In genomic region chr22:42974223-42974622, GRCh38 we compare ENCODE assay signal across 32 cellular contexts. TPM values are rescaled to one million over a fixed set of nuclear protein-coding genes. Genes with fewer than 3 reads are reported as not detected.
A peak's percentile ranks its signal among the peaks of the same experiment; 100 is the strongest.
DNase-seq lines count a peak whose midpoint lies in the region; ATAC-seq, FAIRE-seq and TF ChIP-seq lines count a peak whose summit lies in the region.
"Had no signal": no experiment of that assay in that cellular context is flagged by ENCODE, and none has a peak within 500 bp of the region (broad histone marks: within the 10 kb centered on the region; RNA-seq: fewer than 3 reads in every experiment).

No MANE protein-coding gene starts in this region.

- no peak overlapping the region for H3K9ac ChIP-seq in mammary epithelial cell (ENCODE audit: insufficient read depth, low read length)

- no peak for ATAC-seq in central memory CD8-positive, alpha-beta T cell (replicated peaks; ENCODE audit: extremely low read depth, poor library complexity, severe bottlenecking)
- ATAC-seq in pancreas (peak in 3 of 4 donors; percentile 21 to 27 (median 27)), esophagus mucosa (no peak), HG03521 (IDR thresholded peaks at IDR 0.05; ENCODE audit: unreplicated experiment) (no peak)
- ATAC-seq: A549, PC-3 had no signal

- TF ChIP-seq CTCF in breast epithelium (IDR thresholded peaks at IDR 0.05): no peak
- no peak for TF ChIP-seq CTCF in mammary epithelial cell (conservative IDR thresholded peaks at IDR 0.05 in 1 of 2, IDR thresholded peaks at IDR 0.05 in 1 of 2; ENCODE audit: extremely low read depth in 1 of 2, insufficient read depth in 1 of 2, low read depth in 1 of 2, low read length in 2 of 2)
- no peak for TF ChIP-seq CTCF in pancreas (IDR thresholded peaks at IDR 0.05)

- H3K79me2 ChIP-seq in mammary epithelial cell (ENCODE audit: insufficient read depth, low read length): peaks cover 81% of the 10 kb centered on the region

- intact Hi-C loops in breast epithelium (cut with DNase I; ENCODE audit: low total_unique reads) (no loop called here), mammary epithelial cell (cut with micrococcal nuclease) (no loop called here), pancreas (cut with DNase I) (no loop called here)

- in situ Hi-C loops in mammary epithelial cell (cut with MboI; ENCODE audit: low sequenced_read_pairs in 2 of 2): no loop called here

- H3K27ac ChIP-seq in breast epithelium (peak overlapping the region; percentile 33 to 49), mammary epithelial cell (ENCODE audit: insufficient read depth, low read depth, low read length) (no peak overlapping the region), pancreas (peak overlapping the region in 1 of 4 donors; percentile 54)
- H3K27ac ChIP-seq: right atrium auricular region, SK-N-MC had no signal

- WGBS in mammary epithelial cell (ENCODE audit: low coverage, missing lambda C conversion rate): 93% methylated on average over 3 of the region's 3 CpGs
- WGBS in pancreas, 2 donors: 44 to 54% methylated on average over 3 of the region's 3 CpGs

- H3K27me3 Mint-ChIP-seq in central memory CD8-positive, alpha-beta T cell: no peaks in the 10 kb centered on the region
- H3K27me3 Mint-ChIP-seq: activated B cell treated with CpG ODN at 0.5 μM for 24 hours; activated naive CD8-positive, alpha-beta T cell; CD8-positive, alpha-beta memory T cell had no signal

- H3K36me3 ChIP-seq in breast epithelium: no peaks in the 10 kb centered on the region
- H3K36me3 ChIP-seq in mammary epithelial cell (ENCODE audit: insufficient read depth, low read length): no peaks in the 10 kb centered on the region
- H3K36me3 ChIP-seq in pancreas: no peaks in the 10 kb centered on the region
- H3K36me3 ChIP-seq: right atrium auricular region had no signal

- H3K4me2 ChIP-seq in mammary epithelial cell (ENCODE audit: insufficient read depth, low read depth, low read length): no peak overlapping the region
- H3K4me2 ChIP-seq: A549 had no signal

- dilution Hi-C loops in mammary epithelial cell (cut with HindIII; ENCODE audit: low sequenced_read_pairs): loop anchor here (5.0 kb wide), 1 partner anchor 52 kb away; no protein-coding TSS in a partner anchor

- H2AFZ ChIP-seq in mammary epithelial cell (ENCODE audit: low read depth, low read length): no peak overlapping the region

- H3K27me3 ChIP-seq in breast epithelium (no peaks in the 10 kb centered on the region), mammary epithelial cell (ENCODE audit: insufficient read depth, low read length) (no peaks in the 10 kb centered on the region), pancreas (no peaks in the 10 kb centered on the region)
- H3K27me3 ChIP-seq: right atrium auricular region had no signal

- no peaks in the 10 kb centered on the region for H3K9me3 ChIP-seq in breast epithelium
- H3K9me3 ChIP-seq in mammary epithelial cell (replicated peaks; ENCODE audit: insufficient read depth, low read length): no peaks in the 10 kb centered on the region
- H3K9me3 ChIP-seq in pancreas: no peaks in the 10 kb centered on the region
- H3K9me3 ChIP-seq: A549, right atrium auricular region had no signal

- H3K36me3 Mint-ChIP-seq in central memory CD8-positive, alpha-beta T cell (ENCODE audit: insufficient read depth): peaks cover 2% of the 10 kb centered on the region

- H3K4me3 Mint-ChIP-seq in central memory CD8-positive, alpha-beta T cell: no peak overlapping the region
- H3K4me3 Mint-ChIP-seq: activated B cell treated with CpG ODN at 0.5 μM for 24 hours; activated naive CD8-positive, alpha-beta T cell; CD8-positive, alpha-beta memory T cell had no signal

- DNase-seq in breast epithelium (ENCODE audit: low spot score in 2 of 2): no peak
- no peak for DNase-seq in mammary epithelial cell
- no peak for DNase-seq in central memory CD8-positive, alpha-beta T cell (ENCODE audit: low spot score in 2 of 2)
- DNase-seq in pancreas: no peak
- DNase-seq in SW480 (ENCODE audit: low spot score): no peak
- DNase-seq in stimulated activated naive CD4-positive, alpha-beta T cell (lab: John Stamatoyannopoulos, UW): no peak
- DNase-seq: activated B cell treated with CpG ODN at 0.5 μM for 24 hours; activated CD4-positive, alpha-beta T cell treated with anti-CD3 and anti-CD28 coated beads, Interleukin-2, amount 50 U/mL, for 1 hour; activated effector memory CD4-positive, alpha-beta T cell treated with Interleukin-2 at 50 U/mL for 16 hours; activated T-cell treated with anti-CD3 and anti-CD28 coated beads, Interleukin-2, amount 50 U/mL, for 1 hour; CD8-positive, alpha-beta memory T cell; DMS 273 treated with DMSO at 0.1 percent for 48 hours; EL; erythroblast; GOT3; NCI-H1048; NCI-H1930; NCI-H510A treated with DMSO at 0.1 percent for 48 hours; PC-3; posterior cingulate gyrus; stimulated activated CD4-positive, alpha-beta T cell treated with anti-CD3 and anti-CD28 coated beads, Interleukin-2, amount 100 ng/mL, for 24 hours; substantia nigra had no signal

- H4K20me1 ChIP-seq in mammary epithelial cell (ENCODE audit: insufficient read depth, low read length): no peaks in the 10 kb centered on the region

- H3K27ac Mint-ChIP-seq in central memory CD8-positive, alpha-beta T cell (ENCODE audit: low read depth): peak overlapping the region; percentile 63
- H3K27ac Mint-ChIP-seq: activated B cell treated with CpG ODN at 0.5 μM for 24 hours; activated naive CD8-positive, alpha-beta T cell had no signal

- peaks cover 9 to 21% of the 10 kb centered on the region in 2 donors for H3K4me1 ChIP-seq in breast epithelium
- peaks cover 43% of the 10 kb centered on the region for H3K4me1 ChIP-seq in mammary epithelial cell (ENCODE audit: insufficient read depth, low read length)
- peaks cover 23 to 52% (median 34%) of the 10 kb centered on the region in 3 donors for H3K4me1 ChIP-seq in pancreas

- no peak for FAIRE-seq in pancreas (lab: Jason Lieb, UNC)
- FAIRE-seq: A549, bronchial epithelial cell, colon, GM18507, GM19239 had no signal

- CTCF ChIA-PET in mammary epithelial cell (lab: Charles Lee; ENCODE audit: low non-redundant PET): interaction anchor here (0.6 kb wide), 1 partner anchor 66 kb away, joined by 3 read pairs; no protein-coding TSS in a partner anchor

- peaks cover 45% of the 10 kb centered on the region for H3K4me1 Mint-ChIP-seq in central memory CD8-positive, alpha-beta T cell

- no TSS peak for BruUV-seq in mammary epithelial cell (replicated peaks; lab: Mats Ljungman, UMichigan)

- H3K9me3 Mint-ChIP-seq in central memory CD8-positive, alpha-beta T cell: no peaks in the 10 kb centered on the region
- H3K9me3 Mint-ChIP-seq: activated B cell treated with CpG ODN at 0.5 μM for 24 hours; CD8-positive, alpha-beta memory T cell had no signal

- TF ChIP-seq POLR2A in breast epithelium (IDR thresholded peaks at IDR 0.05): no peak

- H3K4me3 ChIP-seq in breast epithelium (no peak overlapping the region), mammary epithelial cell (replicated peaks in 1 of 3; ENCODE audit: insufficient read depth in 1 of 3, low read depth in 2 of 3, low read length in 3 of 3) (no peak overlapping the region), pancreas (no peak overlapping the region)
- H3K4me3 ChIP-seq: A549, right atrium auricular region, SK-N-MC had no signal

RNA-seq across cellular contexts. Expression of gene PACSIN2, which starts 40.7 kb away (rescaled TPM):
- total RNA-seq in breast epithelium: 10 to 100 TPM; 43.8 to 82.7 (median 72.4) TPM
- total RNA-seq in mammary epithelial cell: 10 to 100 TPM; 69.8 to 80.0 TPM
- 64.2 TPM for polyA plus RNA-seq in mammary epithelial cell
- 37.8 TPM for polyA minus RNA-seq in mammary epithelial cell
- 100 to 1,000 TPM in 2 of 6 donors, 10 to 100 TPM in 4; 65.2 to 109 (median 96.0) TPM for total RNA-seq in pancreas
- 10 to 100 TPM; 45.1 to 90.6 TPM for polyA plus RNA-seq in pancreas
- total RNA-seq in esophagus mucosa: 29.7 TPM

Comparison
In these comparisons a context has a peak if more than half of its experiments do, and no peak if none do; other contexts are left out.
1. ATAC-seq: peak in pancreas (3 of 4); none in central memory CD8-positive, alpha-beta T cell (single experiment), esophagus mucosa (single experiment) and HG03521 (single experiment).